Comparison of ENCODE assay signal across 8 cellular contexts in genomic region chr2:109129921-109130725, GRCh38. TPM values are rescaled to one million over a fixed set of nuclear protein-coding genes. Genes with fewer than 3 reads are reported as not detected.
DNase-seq lines count a peak whose midpoint lies in the region; ATAC-seq lines count a peak whose summit lies in the region.

No MANE protein-coding gene starts in this region.

- no peaks in the 10 kb centered on the region for H3K9me3 Mint-ChIP-seq in activated CD4-positive, alpha-beta memory T cell treated with anti-CD3 and anti-CD28 coated beads, Interleukin-2, amount 10 ng/mL, durations not matched to agents 7 days and 5 days

- ATAC-seq in left cardiac atrium (no peak), sciatic nerve (peak; percentile 11), HG02610 (IDR thresholded peaks at IDR 0.05; ENCODE audit: unreplicated experiment) (no peak)

- POLR2A ChIA-PET in activated CD4-positive, alpha-beta memory T cell treated with anti-CD3 and anti-CD28 coated beads, Interleukin-2, amount 10 ng/mL, durations not matched to agents 7 days and 5 days (lab: Charles Lee): no interaction called here

- H3K27me3 Mint-ChIP-seq in activated CD4-positive, alpha-beta memory T cell treated with anti-CD3 and anti-CD28 coated beads, Interleukin-2, amount 10 ng/mL, durations not matched to agents 7 days and 5 days: peaks cover 76% of the 10 kb centered on the region

- intact Hi-C loops in left cardiac atrium (cut with DNase I): loop anchor here (5.0 kb wide), 3 partner anchors 72 to 377 kb away; no protein-coding TSS in a partner anchor
- intact Hi-C loops in sciatic nerve (cut with DNase I): loop anchor here (10.0 kb wide), 1 partner anchor 385 kb away; no protein-coding TSS in a partner anchor

- peak overlapping the region; percentile 57 for H3K4me3 Mint-ChIP-seq in activated CD4-positive, alpha-beta memory T cell treated with anti-CD3 and anti-CD28 coated beads, Interleukin-2, amount 10 ng/mL, durations not matched to agents 7 days and 5 days

- CTCF ChIA-PET in activated CD4-positive, alpha-beta memory T cell treated with anti-CD3 and anti-CD28 coated beads, Interleukin-2, amount 10 ng/mL, durations not matched to agents 7 days and 5 days (lab: Charles Lee): no interaction called here

- DNase-seq in GM03348 (ENCODE audit: low spot score): peak; percentile 37
- DNase-seq in activated CD4-positive, alpha-beta memory T cell treated with anti-CD3 and anti-CD28 coated beads, Interleukin-2, amount 10 ng/mL, durations not matched to agents 7 days and 5 days: no peak
- DNase-seq in left cardiac atrium: peak; percentile 33
- peak; percentile 54 for DNase-seq in sciatic nerve (ENCODE audit: low spot score)
- no peak for DNase-seq in NCI-H1092 (lab: John Stamatoyannopoulos, UW)
- DNase-seq in globus pallidus (ENCODE audit: low spot score): no peak
- DNase-seq in NCI-H1105 (lab: John Stamatoyannopoulos, UW): no peak

- peaks cover 3% of the 10 kb centered on the region for H3K36me3 Mint-ChIP-seq in activated CD4-positive, alpha-beta memory T cell treated with anti-CD3 and anti-CD28 coated beads, Interleukin-2, amount 10 ng/mL, durations not matched to agents 7 days and 5 days (ENCODE audit: low read depth)

- H3K4me1 Mint-ChIP-seq in activated CD4-positive, alpha-beta memory T cell treated with anti-CD3 and anti-CD28 coated beads, Interleukin-2, amount 10 ng/mL, durations not matched to agents 7 days and 5 days: peaks cover 27% of the 10 kb centered on the region

- H3K27ac Mint-ChIP-seq in activated CD4-positive, alpha-beta memory T cell treated with anti-CD3 and anti-CD28 coated beads, Interleukin-2, amount 10 ng/mL, durations not matched to agents 7 days and 5 days: no peak overlapping the region

RNA-seq across cellular contexts. Expression of gene SH3RF3, which starts 1.1 kb away (rescaled TPM):
- total RNA-seq in activated CD4-positive, alpha-beta memory T cell treated with anti-CD3 and anti-CD28 coated beads, Interleukin-2, amount 10 ng/mL, durations not matched to agents 7 days and 5 days: under 1 TPM; 0.23 to 0.45 TPM
- total RNA-seq in left cardiac atrium: 1 to 10 TPM; 8.8 to 9.4 TPM
- 6.4 TPM for total RNA-seq in sciatic nerve

Comparison
In these comparisons a context has a peak if more than half of its experiments do, and no peak if none do; other contexts are left out.
1. DNase-seq: peak in GM03348 (single experiment), left cardiac atrium (single experiment) and sciatic nerve (single experiment); none in activated CD4-positive, alpha-beta memory T cell treated with anti-CD3 and anti-CD28 coated beads, Interleukin-2, amount 10 ng/mL, durations not matched to agents 7 days and 5 days (single experiment), NCI-H1092 (single experiment), globus pallidus (single experiment) and NCI-H1105 (single experiment).